In genomic region chr7:761101-761500, GRCh38 we compare ENCODE assay signal across 25 cellular contexts.
"Had no signal": no experiment of that assay in that cellular context is flagged by ENCODE, and none has a peak within 500 bp of the region (broad histone marks: within the 10 kb centered on the region; RNA-seq: fewer than 3 reads in every experiment).

No MANE protein-coding gene starts in this region.

- H3K4me1 ChIP-seq: adrenal gland, body of pancreas, colonic mucosa had no signal

- H3K27ac ChIP-seq: adrenal gland, body of pancreas, colonic mucosa, VCaP had no signal

- H3K27ac Mint-ChIP-seq: activated B cell treated with CpG ODN at 0.5 μM for 24 hours; activated CD8-positive, alpha-beta T cell treated with anti-CD3 and anti-CD28 coated beads for 36 hours; activated naive CD4-positive, alpha-beta T cell treated with anti-CD3 and anti-CD28 coated beads, Interleukin-2, amount 50 U/mL, for 24 hours; activated naive CD8-positive, alpha-beta T cell treated with anti-CD3 and anti-CD28 coated beads, Interleukin-2, amount 50 U/mL, for 24 hours; activated T-helper 17 cell treated with anti-CD3 and anti-CD28 coated beads, Interleukin-2, amount 50 U/mL, for 72 hours had no signal

- H3K4me3 ChIP-seq: adrenal gland, body of pancreas, colonic mucosa had no signal

- H3K9me3 ChIP-seq: adrenal gland, body of pancreas, colonic mucosa had no signal

- H3K9me3 Mint-ChIP-seq: activated B cell treated with CpG ODN at 0.5 μM for 24 hours; activated CD8-positive, alpha-beta T cell treated with anti-CD3 and anti-CD28 coated beads for 36 hours; activated naive CD4-positive, alpha-beta T cell treated with anti-CD3 and anti-CD28 coated beads, Interleukin-2, amount 50 U/mL, for 24 hours; activated naive CD8-positive, alpha-beta T cell treated with anti-CD3 and anti-CD28 coated beads, Interleukin-2, amount 50 U/mL, for 24 hours; activated T-cell treated with anti-CD3 and anti-CD28 coated beads, Interleukin-2, amount 50 U/mL, for 4 hours; activated T-helper 17 cell treated with anti-CD3 and anti-CD28 coated beads, Interleukin-2, amount 50 U/mL, for 72 hours had no signal

- ATAC-seq: activated CD4-positive, CD25-positive, alpha-beta regulatory T cell treated with anti-CD3 and anti-CD28 coated beads, Interleukin-2, amount 50 U/mL, for 24 hours; activated CD8-positive, alpha-beta T cell treated with anti-CD3 and anti-CD28 coated beads for 36 hours; activated naive CD8-positive, alpha-beta T cell treated with anti-CD3 and anti-CD28 coated beads, Interleukin-2, amount 50 U/mL, for 24 hours; activated T-cell treated with anti-CD3 and anti-CD28 coated beads, Interleukin-2, amount 50 U/mL, for 4 hours; activated T-helper 17 cell treated with anti-CD3 and anti-CD28 coated beads, Interleukin-2, amount 50 U/mL, for 72 hours; body of pancreas; esophagus mucosa had no signal

- H3K4me3 Mint-ChIP-seq: activated B cell treated with CpG ODN at 0.5 μM for 24 hours; activated CD8-positive, alpha-beta T cell treated with anti-CD3 and anti-CD28 coated beads for 36 hours; activated naive CD4-positive, alpha-beta T cell treated with anti-CD3 and anti-CD28 coated beads, Interleukin-2, amount 50 U/mL, for 24 hours; activated naive CD8-positive, alpha-beta T cell treated with anti-CD3 and anti-CD28 coated beads, Interleukin-2, amount 50 U/mL, for 24 hours; activated T-cell treated with anti-CD3 and anti-CD28 coated beads, Interleukin-2, amount 50 U/mL, for 4 hours; activated T-helper 17 cell treated with anti-CD3 and anti-CD28 coated beads, Interleukin-2, amount 50 U/mL, for 72 hours had no signal

- H3K4me1 Mint-ChIP-seq: activated B cell treated with CpG ODN at 0.5 μM for 24 hours; activated naive CD4-positive, alpha-beta T cell treated with anti-CD3 and anti-CD28 coated beads, Interleukin-2, amount 50 U/mL, for 24 hours; activated naive CD8-positive, alpha-beta T cell treated with anti-CD3 and anti-CD28 coated beads, Interleukin-2, amount 50 U/mL, for 24 hours; activated T-helper 17 cell treated with anti-CD3 and anti-CD28 coated beads, Interleukin-2, amount 50 U/mL, for 72 hours had no signal

- H3K27me3 ChIP-seq: adrenal gland, body of pancreas, colonic mucosa had no signal

- H3K27me3 Mint-ChIP-seq: activated B cell treated with CpG ODN at 0.5 μM for 24 hours; activated CD8-positive, alpha-beta T cell treated with anti-CD3 and anti-CD28 coated beads for 36 hours; activated naive CD4-positive, alpha-beta T cell treated with anti-CD3 and anti-CD28 coated beads, Interleukin-2, amount 50 U/mL, for 24 hours; activated naive CD8-positive, alpha-beta T cell treated with anti-CD3 and anti-CD28 coated beads, Interleukin-2, amount 50 U/mL, for 24 hours; activated T-helper 17 cell treated with anti-CD3 and anti-CD28 coated beads, Interleukin-2, amount 50 U/mL, for 72 hours had no signal

- DNase-seq: activated B cell treated with CpG ODN at 0.5 μM for 24 hours; activated CD4-positive, alpha-beta T cell treated with anti-CD3 and anti-CD28 coated beads for 48 hours; activated CD4-positive, alpha-beta T cell treated with anti-CD3 and anti-CD28 coated beads, Interleukin-2, amount 50 U/mL, for 1 hour; activated CD4-positive, alpha-beta T cell treated with anti-CD3 and anti-CD28 coated beads, Interleukin-2, amount 50 U/mL, for 48 hours; activated CD8-positive, alpha-beta memory T cell treated with anti-CD3 and anti-CD28 coated beads for 24 hours; activated CD8-positive, alpha-beta T cell treated with anti-CD3 and anti-CD28 coated beads for 36 hours; activated effector memory CD4-positive, alpha-beta T cell treated with Interleukin-2 at 50 U/mL for 16 hours; activated gamma-delta T cell treated with Interleukin-2 at 50 U/mL for 16 hours; activated naive CD4-positive, alpha-beta T cell treated with Interleukin-2 at 50 U/mL for 16 hours; activated naive CD8-positive, alpha-beta T cell treated with anti-CD3 and anti-CD28 coated beads, Interleukin-2, amount 50 U/mL, for 24 hours; activated T-cell treated with anti-CD3 and anti-CD28 coated beads, Interleukin-2, amount 50 U/mL, for 4 hours; adrenal gland; amygdala; body of pancreas; caudate nucleus; colonic mucosa; effector CD8-positive, alpha-beta T cell; foreskin fibroblast; head of caudate nucleus; T-helper 2 cell had no signal
